19 cellular contexts compared by ENCODE assay signal in genomic region chr2:23397483-23397882, GRCh38.
"Had no signal": no experiment of that assay in that cellular context is flagged by ENCODE, and none has a peak within 500 bp of the region (broad histone marks: within the 10 kb centered on the region; RNA-seq: fewer than 3 reads in every experiment).

No MANE protein-coding gene starts in this region.

- H3K4me3 ChIP-seq: esophagus muscularis mucosa, gastroesophageal sphincter, heart left ventricle, lung, prostate gland, right atrium auricular region, sigmoid colon, stomach, thyroid gland had no signal

- DNase-seq: dermis blood vessel endothelial cell; effector memory CD4-positive, alpha-beta T cell; foreskin keratinocyte; heart left ventricle; hippocampal formation; kidney glomerular epithelial cell; naive B cell; nucleus accumbens; sigmoid colon; stimulated activated CD4-positive, alpha-beta T cell treated with anti-CD3 and anti-CD28 coated beads, Interleukin-2, amount 100 ng/mL, for 24 hours; stimulated activated CD4-positive, alpha-beta T cell treated with anti-CD3 and anti-CD28 coated beads, Interleukin-4, amount 100 ng/mL, for 24 hours; stimulated activated naive CD4-positive, alpha-beta T cell treated with Interleukin-2 at 50 U/mL for 16 hours; stomach; thyroid gland had no signal

- H3K36me3 ChIP-seq: esophagus muscularis mucosa, gastroesophageal sphincter, heart left ventricle, prostate gland, right atrium auricular region, sigmoid colon, stomach, thyroid gland had no signal

- H3K4me1 ChIP-seq: heart left ventricle, prostate gland, right atrium auricular region, thyroid gland had no signal

- H3K27me3 ChIP-seq: esophagus muscularis mucosa, foreskin keratinocyte, gastroesophageal sphincter, right atrium auricular region, sigmoid colon, thyroid gland had no signal

- H3K9me3 ChIP-seq: esophagus muscularis mucosa, gastroesophageal sphincter, heart left ventricle, prostate gland, right atrium auricular region, sigmoid colon, stomach, thyroid gland had no signal

- H3K27ac ChIP-seq: esophagus muscularis mucosa, foreskin keratinocyte, gastroesophageal sphincter, heart left ventricle, prostate gland, right atrium auricular region, sigmoid colon, stomach, thyroid gland had no signal
